In genomic region chr11:117993988-117994741, GRCh38 we compare ENCODE assay signal across 13 cellular contexts. TPM values are rescaled to one million over a fixed set of nuclear protein-coding genes. Genes with fewer than 3 reads are reported as not detected.
DNase-seq lines count a peak whose midpoint lies in the region; ATAC-seq and TF ChIP-seq lines count a peak whose summit lies in the region.
"Had no signal": no experiment of that assay in that cellular context is flagged by ENCODE, and none has a peak within 500 bp of the region (broad histone marks: within the 10 kb centered on the region; RNA-seq: fewer than 3 reads in every experiment).

No MANE protein-coding gene starts in this region.

- H3K9me3 ChIP-seq in Panc1 (ENCODE audit: control insufficient read depth, insufficient read depth, low read depth, low read length): no peaks in the 10 kb centered on the region

- TF ChIP-seq CTCF in Panc1 (IDR thresholded peaks at IDR 0.05): no peak
- no peak for TF ChIP-seq CTCF in foreskin keratinocyte (conservative IDR thresholded peaks at IDR 0.05)

- peaks cover 93% of the 10 kb centered on the region for H3K4me1 Mint-ChIP-seq in activated CD4-positive, alpha-beta T cell treated with anti-CD3 and anti-CD28 coated beads, Interleukin-2, amount 10 ng/mL, durations not matched to agents 7 days and 5 days

- H3K27me3 ChIP-seq in Panc1 (ENCODE audit: control insufficient read depth, insufficient read depth, low read length) (no peaks in the 10 kb centered on the region; the same call in 1 of the 2 replicates), foreskin keratinocyte (peaks cover 16% of the 10 kb centered on the region)
- H3K27me3 ChIP-seq: upper lobe of left lung had no signal

- ATAC-seq in Panc1: peak; percentile 26; the same call in 1 of the 2 replicates
- ATAC-seq in foreskin keratinocyte: peak; percentile 21
- ATAC-seq in GM21360 (IDR thresholded peaks at IDR 0.05; ENCODE audit: unreplicated experiment): no peak

- H3K4me3 Mint-ChIP-seq in activated CD4-positive, alpha-beta T cell treated with anti-CD3 and anti-CD28 coated beads, Interleukin-2, amount 10 ng/mL, durations not matched to agents 7 days and 5 days: peak overlapping the region; percentile 9

- peak overlapping the region; percentile 58 for H3K27ac Mint-ChIP-seq in activated CD4-positive, alpha-beta T cell treated with anti-CD3 and anti-CD28 coated beads, Interleukin-2, amount 10 ng/mL, durations not matched to agents 7 days and 5 days

- BruUV-seq in Panc1 (replicated peaks; lab: Mats Ljungman, UMichigan): no TSS peak

- POLR2A ChIA-PET in activated CD4-positive, alpha-beta T cell treated with anti-CD3 and anti-CD28 coated beads, Interleukin-2, amount 10 ng/mL, durations not matched to agents 7 days and 5 days (lab: Charles Lee): no interaction called here
- POLR2A ChIA-PET in Panc1 (lab: Charles Lee): no interaction called here

- no peaks in the 10 kb centered on the region for H3K9me3 Mint-ChIP-seq in activated CD4-positive, alpha-beta T cell treated with anti-CD3 and anti-CD28 coated beads, Interleukin-2, amount 10 ng/mL, durations not matched to agents 7 days and 5 days

- H3K4me1 ChIP-seq in Panc1 (ENCODE audit: control insufficient read depth, insufficient read depth, low read length) (no peaks in the 10 kb centered on the region), foreskin keratinocyte (no peaks in the 10 kb centered on the region)

- no peaks in the 10 kb centered on the region for H3K36me3 ChIP-seq in Panc1 (ENCODE audit: control insufficient read depth, insufficient read depth, low read length)

- H3K4me3 ChIP-seq in Panc1 (ENCODE audit: low read depth in 2 of 2, low read length in 2 of 2): no peak overlapping the region
- H3K4me3 ChIP-seq: smooth muscle cell, upper lobe of left lung had no signal

- no peak for DNase-seq in activated CD4-positive, alpha-beta T cell treated with anti-CD3 and anti-CD28 coated beads, Interleukin-2, amount 10 ng/mL, durations not matched to agents 7 days and 5 days
- DNase-seq in activated CD4-positive, alpha-beta T cell treated with anti-CD3 and anti-CD28 coated beads for 48 hours: no peak
- DNase-seq in Panc1 (ENCODE audit: low read depth, low spot score) (no peak), foreskin keratinocyte (no peak), pons (ENCODE audit: low spot score) (peak; percentile 65), kidney tubule cell (ENCODE audit: low spot score) (no peak), NOMO-1 treated with DMSO at 0.1 percent for 48 hours (lab: John Stamatoyannopoulos, UW; ENCODE audit: unreplicated experiment) (no peak)
- DNase-seq: NCI-H774 had no signal

- CTCF ChIA-PET in activated CD4-positive, alpha-beta T cell treated with anti-CD3 and anti-CD28 coated beads, Interleukin-2, amount 10 ng/mL, durations not matched to agents 7 days and 5 days (lab: Charles Lee): interaction anchor here (0.6 to 5.7 kb wide), 7 partner anchors 9 to 187 kb away, joined by 3 to 42 read pairs (median 5); partner anchors contain the start of gene IL10RA
- CTCF ChIA-PET in Panc1 (lab: Charles Lee): no interaction called here

- no peaks in the 10 kb centered on the region for H3K27me3 Mint-ChIP-seq in activated CD4-positive, alpha-beta T cell treated with anti-CD3 and anti-CD28 coated beads, Interleukin-2, amount 10 ng/mL, durations not matched to agents 7 days and 5 days

- in situ Hi-C loops in Panc1 (cut with HindIII; ENCODE audit: low pct_unique_long_range_greater_than_20kb, low sequenced_read_pairs): no loop called here

- peaks cover 97% of the 10 kb centered on the region for H3K36me3 Mint-ChIP-seq in activated CD4-positive, alpha-beta T cell treated with anti-CD3 and anti-CD28 coated beads, Interleukin-2, amount 10 ng/mL, durations not matched to agents 7 days and 5 days (ENCODE audit: low read depth)

- intact Hi-C loops in Panc1 (cut with micrococcal nuclease; ENCODE audit: unreplicated experiment): no loop called here

- H3K27ac ChIP-seq in Panc1 (ENCODE audit: low read length) (no peak overlapping the region), foreskin keratinocyte (no peak overlapping the region)
- H3K27ac ChIP-seq: epithelial cell of prostate had no signal

RNA-seq across cellular contexts. Expression of gene IL10RA, which starts 8.0 kb away (rescaled TPM):
- 100 to 1,000 TPM; 161 to 187 TPM for total RNA-seq in activated CD4-positive, alpha-beta T cell treated with anti-CD3 and anti-CD28 coated beads, Interleukin-2, amount 10 ng/mL, durations not matched to agents 7 days and 5 days
- total RNA-seq in Panc1 (2021; ENCODE audit: unreplicated experiment) (0.41 TPM), foreskin keratinocyte (0.04 TPM in 1 of 2 replicates, not detected in the other)
- polyA plus RNA-seq in Panc1 (2012; ENCODE audit: insufficient read length): not detected
- polyA plus RNA-seq in foreskin keratinocyte: not detected in 2 replicates
- total RNA-seq: MCF 10A had no signal

Comparison
In these comparisons a context has a peak if more than half of its experiments do, and no peak if none do; other contexts are left out.
1. RNA of gene IL10RA, which starts 8.0 kb away (total RNA-seq): 161 to 187 TPM in activated CD4-positive, alpha-beta T cell treated with anti-CD3 and anti-CD28 coated beads, Interleukin-2, amount 10 ng/mL, durations not matched to agents 7 days and 5 days; 0.41 TPM in Panc1 (single experiment) and 0.04 TPM in foreskin keratinocyte; every median in the first group is over 100 times any median in the second.